ENCODE assay signal across 8 cellular contexts in genomic region chr9:125409637-125410521, GRCh38.
A peak's percentile ranks its signal among the peaks of the same experiment; 100 is the strongest.
DNase-seq lines count a peak whose midpoint lies in the region; ATAC-seq and TF ChIP-seq lines count a peak whose summit lies in the region.

No MANE protein-coding gene starts in this region.

- H3K4me3 Mint-ChIP-seq in activated naive CD8-positive, alpha-beta T cell treated with anti-CD3 and anti-CD28 coated beads, Interleukin-2, amount 10 ng/mL, durations not matched to agents 7 days and 5 days = peak overlapping the region; percentile 81
- peak overlapping the region; percentile 73 for H3K4me3 Mint-ChIP-seq in neural crest cell

- POLR2A ChIA-PET in activated naive CD8-positive, alpha-beta T cell treated with anti-CD3 and anti-CD28 coated beads, Interleukin-2, amount 10 ng/mL, durations not matched to agents 7 days and 5 days (lab: Charles Lee) = no interaction called here

- H3K4me1 Mint-ChIP-seq in activated naive CD8-positive, alpha-beta T cell treated with anti-CD3 and anti-CD28 coated beads, Interleukin-2, amount 10 ng/mL, durations not matched to agents 7 days and 5 days = peaks cover 12% of the 10 kb centered on the region
- peaks cover 17% of the 10 kb centered on the region for H3K4me1 Mint-ChIP-seq in neural crest cell

- no peaks in the 10 kb centered on the region for H3K36me3 Mint-ChIP-seq in activated naive CD8-positive, alpha-beta T cell treated with anti-CD3 and anti-CD28 coated beads, Interleukin-2, amount 10 ng/mL, durations not matched to agents 7 days and 5 days
- H3K36me3 Mint-ChIP-seq in neural crest cell (ENCODE audit: low read depth) = peaks cover 4% of the 10 kb centered on the region

- DNase-seq in AG08395 (ENCODE audit: low spot score) (peak; percentile 59), GM10266 (ENCODE audit: extremely low spot score) (peak; percentile 81), NCI-H69 (lab: John Stamatoyannopoulos, UW) (peak; percentile 95), neural crest cell (ENCODE audit: low read depth, low spot score) (no peak), SHP77 treated with DMSO at 0.1 percent for 48 hours (lab: John Stamatoyannopoulos, UW) (no peak)
- no peak for DNase-seq in activated naive CD8-positive, alpha-beta T cell treated with anti-CD3 and anti-CD28 coated beads, Interleukin-2, amount 10 ng/mL, durations not matched to agents 7 days and 5 days

- H3K9me3 Mint-ChIP-seq in activated naive CD8-positive, alpha-beta T cell treated with anti-CD3 and anti-CD28 coated beads, Interleukin-2, amount 10 ng/mL, durations not matched to agents 7 days and 5 days = no peaks in the 10 kb centered on the region
- H3K9me3 Mint-ChIP-seq in neural crest cell = peaks cover 6% of the 10 kb centered on the region

- H3K27me3 Mint-ChIP-seq in activated naive CD8-positive, alpha-beta T cell treated with anti-CD3 and anti-CD28 coated beads, Interleukin-2, amount 10 ng/mL, durations not matched to agents 7 days and 5 days = peaks cover 17% of the 10 kb centered on the region
- peaks cover 3% of the 10 kb centered on the region for H3K27me3 Mint-ChIP-seq in neural crest cell (ENCODE audit: low read depth)

- H3K27ac Mint-ChIP-seq in activated naive CD8-positive, alpha-beta T cell treated with anti-CD3 and anti-CD28 coated beads, Interleukin-2, amount 10 ng/mL, durations not matched to agents 7 days and 5 days = peak overlapping the region; percentile 88
- H3K27ac Mint-ChIP-seq in neural crest cell (ENCODE audit: unreplicated experiment) = peak overlapping the region; percentile 77

- ATAC-seq in activated naive CD8-positive, alpha-beta T cell treated with anti-CD3 and anti-CD28 coated beads, Interleukin-2, amount 10 ng/mL, durations not matched to agents 7 days and 5 days (ENCODE audit: low read depth) = peak; percentile 42
- ATAC-seq in HG02840 (IDR thresholded peaks at IDR 0.05; ENCODE audit: low FRiP score, unreplicated experiment) (no peak), HG02852 (IDR thresholded peaks at IDR 0.05; ENCODE audit: unreplicated experiment) (no peak)

- no peak for TF ChIP-seq CTCF in GM10266 (IDR thresholded peaks at IDR 0.05; ENCODE audit: control insufficient read depth, insufficient read depth, low read depth, missing control alignments)
- TF ChIP-seq CTCF in neural crest cell (conservative IDR thresholded peaks at IDR 0.05) = no peak

Comparison
In these comparisons a context has a peak if more than half of its experiments do, and no peak if none do; other contexts are left out.
1. DNase-seq: peak in AG08395 (single experiment), GM10266 (single experiment) and NCI-H69 (single experiment); none in activated naive CD8-positive, alpha-beta T cell treated with anti-CD3 and anti-CD28 coated beads, Interleukin-2, amount 10 ng/mL, durations not matched to agents 7 days and 5 days (single experiment), neural crest cell (single experiment) and SHP77 treated with DMSO at 0.1 percent for 48 hours (single experiment).